In the genomic region with DNA sequence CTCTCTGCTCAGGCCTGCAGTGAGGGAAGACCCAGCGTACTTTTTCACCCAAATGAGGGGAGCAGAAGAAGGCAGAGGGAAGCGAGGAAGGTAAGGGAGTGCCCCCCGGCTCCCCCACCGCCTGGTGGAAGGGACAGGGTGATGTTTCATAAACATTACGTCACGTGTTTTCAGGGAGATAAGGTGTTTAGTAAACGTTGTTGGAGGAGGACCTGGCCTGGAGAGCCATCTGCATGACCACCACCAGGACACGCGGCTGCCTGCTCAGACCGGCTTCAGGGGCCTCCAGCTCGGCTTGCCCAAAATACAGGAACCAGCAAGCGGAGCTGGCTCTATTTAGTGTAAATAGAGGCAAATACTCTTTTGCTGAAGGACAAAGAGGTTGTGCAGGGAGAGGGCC, we compare ENCODE assay signal across 29 cellular contexts. TPM values are rescaled to one million over a fixed set of nuclear protein-coding genes. Genes with fewer than 3 reads are reported as not detected.
DNase-seq lines count a peak whose midpoint lies in the region; ATAC-seq, FAIRE-seq and TF ChIP-seq lines count a peak whose summit lies in the region.
"Had no signal": no experiment of that assay in that cellular context is flagged by ENCODE, and none has a peak within 500 bp of the region (broad histone marks: within the 10 kb centered on the region; RNA-seq: fewer than 3 reads in every experiment).

No MANE protein-coding gene starts in this region.

- H3K4me1 ChIP-seq in HepG2 (ENCODE audit: insufficient read depth, low read length) (no peaks in the 10 kb centered on the region), right lobe of liver (no peaks in the 10 kb centered on the region), K562 (replicated peaks in 1 of 2; ENCODE audit: control insufficient read depth in 2 of 2, insufficient read depth in 2 of 2, low read length in 2 of 2) (no peaks in the 10 kb centered on the region; a peak in 1 of 5 replicates), neuronal stem cell (ENCODE audit: control insufficient read depth in 2 of 2, insufficient read depth in 1 of 2, low read depth in 1 of 2, low read length in 2 of 2) (peaks cover 0 to 3% of the 10 kb centered on the region in 2 donors)
- H3K4me1 ChIP-seq: A549, BE2C had no signal

- no peaks in the 10 kb centered on the region for H4K20me1 ChIP-seq in HepG2 (ENCODE audit: insufficient read depth, low read length)
- peaks cover 3% of the 10 kb centered on the region; the same call in 1 of the 2 replicates for H4K20me1 ChIP-seq in K562 (replicated peaks; ENCODE audit: control insufficient read depth, insufficient read depth, low read length)
- H4K20me1 ChIP-seq: BLaER1 treated with 17β-estradiol and CSF1 and Interleukin-3, amounts not matched to agents 10 nM and 100 nM had no signal

- 35% methylated on average over 11 of the region's 12 CpGs for WGBS in HepG2 (ENCODE audit: low lambda C conversion rate)
- WGBS in right lobe of liver (ENCODE audit: insufficient coverage, low coverage, low lambda C conversion rate, missing lambda C conversion rate): 56% methylated on average over 8 of the region's 12 CpGs
- 2% methylated on average over 9 of the region's 12 CpGs for WGBS in K562 (ENCODE audit: insufficient coverage, low coverage, missing lambda C conversion rate)
- WGBS in neuronal stem cell (ENCODE audit: extremely low coverage in 2 of 2, insufficient read length in 2 of 2, insufficient replicate concordance in 1 of 2), 2 donors: no CpG with 5 or more reads among the region's 12 CpGs

- H3K14ac ChIP-seq in neuronal stem cell (ENCODE audit: low read length): no peak overlapping the region

- H3K36me3 Mint-ChIP-seq in endothelial cell (ENCODE audit: low read depth, unreplicated experiment): no peaks in the 10 kb centered on the region
- H3K36me3 Mint-ChIP-seq: CD14-positive monocyte; CD8-positive, alpha-beta memory T cell had no signal

- H3K27ac ChIP-seq in HepG2 (ENCODE audit: extremely low read length, insufficient read depth, low read length) (no peak overlapping the region), right lobe of liver (no peak overlapping the region), K562 (ENCODE audit: extremely low read depth, low read depth, low read length) (no peak overlapping the region), neuronal stem cell (replicated peaks; ENCODE audit: low read length) (no peak overlapping the region)
- H3K27ac ChIP-seq: A549; BLaER1 treated with 17β-estradiol and CSF1 and Interleukin-3, amounts not matched to agents 10 nM and 100 nM had no signal

- no peak for TF ChIP-seq EP300 in HepG2 (IDR thresholded peaks at IDR 0.05; ENCODE audit: low read depth in 2 of 2, low read length in 2 of 2)
- no peak for TF ChIP-seq EP300 in HepG2 (CRISPR knock-in tag; IDR thresholded peaks at IDR 0.05; ENCODE audit: borderline replicate concordance)
- no peak for TF ChIP-seq EP300 in K562 (IDR thresholded peaks at IDR 0.05; ENCODE audit: low read length)

- H3K4ac ChIP-seq in neuronal stem cell (ENCODE audit: low read length): no peak overlapping the region

- CTCF ChIA-PET in HepG2 (lab: Yijun Ruan, JAX; ENCODE audit: low intra/inter-chr PET ratio, low total read pairs) (no interaction called here), K562 (lab: Yijun Ruan, JAX; ENCODE audit: low intra/inter-chr PET ratio) (no interaction called here)

- H3K9me3 ChIP-seq in HepG2 (ENCODE audit: low read length) (no peaks in the 10 kb centered on the region), right lobe of liver (no peaks in the 10 kb centered on the region), K562 (replicated peaks; ENCODE audit: control insufficient read depth, insufficient read depth, low read depth, low read length) (no peaks in the 10 kb centered on the region; the same call in 1 of the 2 replicates), neuronal stem cell (replicated peaks in 1 of 2; ENCODE audit: control insufficient read depth in 2 of 2, insufficient read depth in 1 of 2, low read depth in 1 of 2, low read length in 2 of 2) (no peaks in the 10 kb centered on the region)
- H3K9me3 ChIP-seq: A549; BE2C; BLaER1 treated with 17β-estradiol and CSF1 and Interleukin-3, amounts not matched to agents 10 nM and 100 nM had no signal

- no peak overlapping the region for H2AFZ ChIP-seq in HepG2 (ENCODE audit: low read length)
- H2AFZ ChIP-seq in K562 (ENCODE audit: low read depth, low read length): no peak overlapping the region
- H2AFZ ChIP-seq in neuronal stem cell (ENCODE audit: low read length): no peak overlapping the region

- H3K27me3 Mint-ChIP-seq in endothelial cell (ENCODE audit: unreplicated experiment): peaks cover 6% of the 10 kb centered on the region

- TF ChIP-seq CTCF in HepG2 (CRISPR knock-in tag; IDR thresholded peaks at IDR 0.05) (no peak), right lobe of liver (IDR thresholded peaks at IDR 0.05) (no peak), K562 (IDR thresholded peaks at IDR 0.05 in 2 of 3, conservative IDR thresholded peaks at IDR 0.05 in 1 of 3; ENCODE audit: insufficient read depth in 2 of 3, low read depth in 1 of 3, low read length in 3 of 3) (no peak), endothelial cell (IDR thresholded peaks at IDR 0.05; ENCODE audit: unreplicated experiment) (no peak)

- H2BK5ac ChIP-seq in neuronal stem cell (ENCODE audit: low read length): no peak overlapping the region

- DNase-seq in HepG2 (ENCODE audit: low spot score): no peak
- no peak for DNase-seq in right lobe of liver
- no peak for DNase-seq in K562 (ENCODE audit: extremely low read depth in 1 of 4, low spot score in 3 of 4)
- DNase-seq in ecto neural progenitor cell (ENCODE audit: low spot score): peak; percentile 28
- DNase-seq in neuronal stem cell (ENCODE audit: low spot score): no peak
- no peak for DNase-seq in frontal cortex (ENCODE audit: low spot score in 2 of 2)
- no peak for DNase-seq in endothelial cell (ENCODE audit: low spot score)
- DNase-seq in cerebellum (ENCODE audit: low spot score): no peak
- DNase-seq: 8988T; ACHN; AML-193; BE2C; CD4-positive, alpha-beta T cell; CD8-positive, alpha-beta memory T cell; DMS 273 treated with DMSO at 0.1 percent for 48 hours; DMS79; EL; GF-D8; GOT3; HCEC 1CT had no signal

- in situ Hi-C loops in HepG2 (cut with HindIII; ENCODE audit: extremely low pct_ligation_motif_present, low pct_unique_long_range_greater_than_20kb): no loop called here
- in situ Hi-C loops in K562 (cut with MboI): no loop called here

- ATAC-seq in HepG2: no peak
- no peak for ATAC-seq in right lobe of liver
- peak; percentile 63 for ATAC-seq in K562

- no peak overlapping the region for H3K27ac Mint-ChIP-seq in endothelial cell (ENCODE audit: unreplicated experiment)
- H3K27ac Mint-ChIP-seq: CD14-positive monocyte; CD4-positive, alpha-beta T cell had no signal

- H3K18ac ChIP-seq in neuronal stem cell (ENCODE audit: low read length): peak overlapping the region; percentile 40

- intact Hi-C loops in HepG2 (cut with micrococcal nuclease; ENCODE audit: unreplicated experiment): no loop called here
- intact Hi-C loops in right lobe of liver (cut with DNase I): loop anchor here in 1 of 2 donors (5.0 kb wide), 1 partner anchor 506 kb away; no protein-coding TSS in a partner anchor
- intact Hi-C loops in K562 (cut with micrococcal nuclease): no loop called here

- no peaks in the 10 kb centered on the region for H3K9me1 ChIP-seq in K562 (ENCODE audit: control insufficient read depth, insufficient read depth, low read length)

- H3K4me2 ChIP-seq in HepG2 (ENCODE audit: low read depth, low read length) (no peak overlapping the region), K562 (ENCODE audit: insufficient read depth, low read length) (no peak overlapping the region), neuronal stem cell (ENCODE audit: insufficient read depth, low read length, poor library complexity, severe bottlenecking) (no peak overlapping the region)
- H3K4me2 ChIP-seq: A549; BLaER1 treated with 17β-estradiol and CSF1 and Interleukin-3, amounts not matched to agents 10 nM and 100 nM had no signal

- H3K79me1 ChIP-seq in neuronal stem cell (ENCODE audit: low read depth, low read length): no peaks in the 10 kb centered on the region

- no peaks in the 10 kb centered on the region for H3K9me3 Mint-ChIP-seq in endothelial cell (ENCODE audit: unreplicated experiment)
- H3K9me3 Mint-ChIP-seq: CD14-positive monocyte; CD4-positive, alpha-beta T cell; CD8-positive, alpha-beta memory T cell had no signal

- H2BK15ac ChIP-seq in neuronal stem cell (ENCODE audit: low read length): peak overlapping the region; percentile 15

- H3K4me3 ChIP-seq in HepG2 (replicated peaks in 1 of 3; ENCODE audit: insufficient read depth in 1 of 3, low read depth in 2 of 3, low read length in 3 of 3) (no peak overlapping the region), right lobe of liver (no peak overlapping the region), K562 (no peak overlapping the region), neuronal stem cell (ENCODE audit: low read length in 2 of 2) (no peak overlapping the region)
- H3K4me3 ChIP-seq: A549; BLaER1 treated with 17β-estradiol and CSF1 and Interleukin-3, amounts not matched to agents 10 nM and 100 nM had no signal

- H3K36me3 ChIP-seq in HepG2 (replicated peaks in 1 of 2; ENCODE audit: control insufficient read depth in 1 of 2, insufficient read depth in 2 of 2, low read length in 2 of 2) (no peaks in the 10 kb centered on the region), right lobe of liver (no peaks in the 10 kb centered on the region), K562 (ENCODE audit: control insufficient read depth, insufficient read depth, low read length) (no peaks in the 10 kb centered on the region), neuronal stem cell (replicated peaks in 1 of 2; ENCODE audit: control insufficient read depth in 2 of 2, insufficient read depth in 2 of 2, low read length in 2 of 2) (no peaks in the 10 kb centered on the region)
- H3K36me3 ChIP-seq: BE2C; BLaER1 treated with 17β-estradiol and CSF1 and Interleukin-3, amounts not matched to agents 10 nM and 100 nM had no signal

- no peak overlapping the region for H2BK12ac ChIP-seq in neuronal stem cell (ENCODE audit: low read length)

- no peak for TF ChIP-seq POLR2A in HepG2 (IDR thresholded peaks at IDR 0.05; ENCODE audit: insufficient read depth in 1 of 2, low read depth in 2 of 2, low read length in 2 of 2)
- TF ChIP-seq POLR2A in right lobe of liver (IDR thresholded peaks at IDR 0.05): no peak
- no peak for TF ChIP-seq POLR2A in K562 (conservative IDR thresholded peaks at IDR 0.05)

- no peak overlapping the region for H3K23ac ChIP-seq in neuronal stem cell (ENCODE audit: low read depth, low read length, poor library complexity)

- TF ChIP-seq RAD21 in HepG2 (CRISPR knock-in tag; IDR thresholded peaks at IDR 0.05) (no peak), K562 (CRISPR knock-in tag; conservative IDR thresholded peaks at IDR 0.05 in 1 of 2, IDR thresholded peaks at IDR 0.05 in 1 of 2) (no peak)

- no peak overlapping the region for H3K4me3 Mint-ChIP-seq in endothelial cell (ENCODE audit: unreplicated experiment)
- H3K4me3 Mint-ChIP-seq: CD14-positive monocyte; CD4-positive, alpha-beta T cell; CD8-positive, alpha-beta memory T cell had no signal

- no peak for FAIRE-seq in HepG2 (lab: Jason Lieb, UNC)
- no peak for FAIRE-seq in K562 (lab: Jason Lieb, UNC)
- no peak for FAIRE-seq in frontal cortex (lab: Jason Lieb, UNC)
- FAIRE-seq: A549, D721Med, GM12891, GM18507, GM19239, H54 had no signal

- no peak overlapping the region for H2AK5ac ChIP-seq in neuronal stem cell (ENCODE audit: low read depth, low read length)

- no peak overlapping the region for H3K9ac ChIP-seq in HepG2 (ENCODE audit: insufficient read depth, low read depth, low read length)
- no peak overlapping the region for H3K9ac ChIP-seq in K562 (ENCODE audit: insufficient read depth in 1 of 2, low read depth in 2 of 2, low read length in 2 of 2)
- no peak overlapping the region for H3K9ac ChIP-seq in neuronal stem cell (ENCODE audit: low read depth, low read length, poor library complexity)
- H3K9ac ChIP-seq: BLaER1 treated with 17β-estradiol and CSF1 and Interleukin-3, amounts not matched to agents 10 nM and 100 nM had no signal

- POLR2A ChIA-PET in HepG2 (lab: Yijun Ruan, JAX): no interaction called here
- POLR2A ChIA-PET in K562 (lab: Yijun Ruan, JAX): interaction anchor here (0.6 kb wide), 1 partner anchor 9 kb away, joined by 3 read pairs; no protein-coding TSS in a partner anchor

- no peaks in the 10 kb centered on the region for H3K79me2 ChIP-seq in HepG2 (ENCODE audit: insufficient read depth, low read length)
- no peaks in the 10 kb centered on the region for H3K79me2 ChIP-seq in K562 (ENCODE audit: control insufficient read depth, insufficient read depth, low read length)

- H4K91ac ChIP-seq in neuronal stem cell (ENCODE audit: low read depth, low read length, poor library complexity): no peak overlapping the region

- H2BK120ac ChIP-seq in neuronal stem cell (ENCODE audit: low read depth, low read length): no peak overlapping the region

- H4K8ac ChIP-seq in neuronal stem cell (ENCODE audit: low read depth, low read length): no peak overlapping the region

- BruUV-seq in HepG2 (replicated peaks; lab: Mats Ljungman, UMichigan) (no TSS peak), K562 (replicated peaks; lab: Mats Ljungman, UMichigan) (no TSS peak)

- H3K4me1 Mint-ChIP-seq in endothelial cell (ENCODE audit: unreplicated experiment): no peaks in the 10 kb centered on the region
- H3K4me1 Mint-ChIP-seq: CD8-positive, alpha-beta memory T cell had no signal

- peaks cover 0 to 9% of the 10 kb centered on the region in 2 experiments; a peak in 1 of 5 replicates for H3K27me3 ChIP-seq in HepG2 (ENCODE audit: control insufficient read depth in 1 of 2, insufficient read depth in 2 of 2, low read length in 2 of 2)
- no peaks in the 10 kb centered on the region for H3K27me3 ChIP-seq in right lobe of liver
- H3K27me3 ChIP-seq in K562 (ENCODE audit: control insufficient read depth in 2 of 2, insufficient read depth in 2 of 2, low read length in 2 of 2): peaks cover 16 to 38% of the 10 kb centered on the region in 2 experiments; a peak in 4 of 5 replicates
- H3K27me3 ChIP-seq in neuronal stem cell (ENCODE audit: control insufficient read depth in 3 of 3, insufficient read depth in 3 of 3, low read depth in 1 of 3, low read length in 3 of 3): no peaks in the 10 kb centered on the region
- H3K27me3 ChIP-seq: BLaER1 treated with 17β-estradiol and CSF1 and Interleukin-3, amounts not matched to agents 10 nM and 100 nM had no signal

RNA-seq across cellular contexts. Expression of a gene that starts 40.0 kb away (rescaled TPM):
- total RNA-seq in HepG2 (2016; rRNA removed; fragmentation: Illumina TruSeq; extraction: Trizol) (not detected in 2 replicates), right lobe of liver (not detected), K562 (2014; rRNA removed) (1.8 and 2.9 TPM in 2 replicates), K562 (2014; rRNA removed; fragmentation: Illumina TruSeq; extraction: Trizol) (4.3 and 5.3 TPM in 2 replicates), K562 (2015; rRNA removed; fragmentation: Illumina TruSeq; extraction: Trizol) (2.6 and 4.0 TPM in 2 replicates), K562 (2021) (1.9 and 2.4 TPM in 2 replicates), frontal cortex (not detected), endothelial cell (ENCODE audit: unreplicated experiment) (0.28 TPM), cerebellum (not detected)
- not detected in 2 replicates for total RNA-seq in HepG2 (2016; cell fraction: cytosol; rRNA removed; fragmentation: Illumina TruSeq; extraction: Trizol; ENCODE audit: low read depth)
- total RNA-seq in HepG2 (2016; cell fraction: insoluble cytoplasmic fraction; rRNA removed; fragmentation: Illumina TruSeq; extraction: Trizol): not detected in 2 replicates
- not detected in 2 replicates for total RNA-seq in HepG2 (2016; cell fraction: membrane; rRNA removed; fragmentation: Illumina TruSeq; extraction: Trizol)
- not detected in 2 replicates for total RNA-seq in HepG2 (2016; cell fraction: nucleus; rRNA removed; fragmentation: Illumina TruSeq; extraction: Trizol)
- polyA plus RNA-seq in HepG2 (2011; rRNA removed) (not detected in 2 replicates), K562 (2011; rRNA removed) (0.03 and 1.5 TPM in 2 replicates), K562 (2014; fragmentation: Illumina TruSeq; extraction: Trizol) (5.0 and 5.4 TPM in 2 replicates), K562 (2014; fragmentation: Nextera tagmentation; extraction: Ambion mirVana) (1 to 10 TPM; 6.5 to 7.6 TPM), K562 (2014; rRNA removed) (4.9 and 5.4 TPM in 2 replicates)
- not detected in 2 replicates for polyA plus RNA-seq in HepG2 (2011; cell fraction: cytosol; rRNA removed)
- not detected in 2 replicates for polyA plus RNA-seq in HepG2 (2011; cell fraction: nucleus; rRNA removed)
- not detected in 2 replicates for polyA plus RNA-seq in HepG2 (2012)
- not detected in 2 replicates for polyA plus RNA-seq in HepG2 (2016; cell fraction: cytosol; fragmentation: Illumina TruSeq; extraction: Trizol; ENCODE audit: low read depth)
- not detected in 2 replicates for polyA plus RNA-seq in HepG2 (2016; cell fraction: insoluble cytoplasmic fraction; fragmentation: Illumina TruSeq; extraction: Trizol; ENCODE audit: low read depth)
- not detected in 2 replicates for polyA plus RNA-seq in HepG2 (2016; cell fraction: membrane; fragmentation: Illumina TruSeq; extraction: Trizol; ENCODE audit: low read depth)
- not detected in 2 replicates for polyA plus RNA-seq in HepG2 (2016; cell fraction: nucleus; fragmentation: Illumina TruSeq; extraction: Trizol; ENCODE audit: insufficient read depth, low read depth)
- not detected in 2 replicates for polyA minus RNA-seq in HepG2 (2011; rRNA and poly(A)+ RNA removed; ENCODE audit: low replicate concordance)
- not detected in 2 replicates for polyA minus RNA-seq in HepG2 (2011; cell fraction: cytosol; rRNA and poly(A)+ RNA removed)
- not detected in 2 replicates for polyA minus RNA-seq in HepG2 (2011; cell fraction: nucleus; rRNA and poly(A)+ RNA removed)
- 0.30 TPM in 1 of 2 replicates, not detected in the other for total RNA-seq in K562 (2011; cell fraction: chromatin; rRNA removed; ENCODE audit: low replicate concordance)
- 0.67 TPM in 1 of 2 replicates, not detected in the other for total RNA-seq in K562 (2011; cell fraction: nucleolus; rRNA removed)
- total RNA-seq in K562 (2011; cell fraction: nucleoplasm; rRNA removed): 0.22 and 1.2 TPM in 2 replicates
- polyA plus RNA-seq in K562 (2011; cell fraction: cytosol; rRNA removed): 0.18 TPM in 1 of 2 replicates, not detected in the other
- 0.57 TPM in 1 of 2 replicates, not detected in the other for polyA plus RNA-seq in K562 (2011; cell fraction: nucleus; rRNA removed)
- polyA plus RNA-seq in K562 (2012): 3.5 and 4.1 TPM in 2 replicates
- polyA minus RNA-seq in K562 (2011; rRNA and poly(A)+ RNA removed): not detected in 2 replicates
- polyA minus RNA-seq in K562 (2011; cell fraction: cytosol; rRNA and poly(A)+ RNA removed): not detected in 2 replicates
- polyA minus RNA-seq in K562 (2011; cell fraction: nucleus; rRNA and poly(A)+ RNA removed): 0.40 TPM in 1 of 2 replicates, not detected in the other
- 0.24 TPM for polyA plus RNA-seq in neuronal stem cell (2013, experiment 1 of 2)
- polyA plus RNA-seq in neuronal stem cell (2013, experiment 2 of 2): 0.40 TPM
- total RNA-seq: CD4-positive, alpha-beta T cell; CD8-positive, alpha-beta memory T cell; G401 had no signal
- polyA plus RNA-seq: A549 had no signal
